In the genomic region with DNA sequence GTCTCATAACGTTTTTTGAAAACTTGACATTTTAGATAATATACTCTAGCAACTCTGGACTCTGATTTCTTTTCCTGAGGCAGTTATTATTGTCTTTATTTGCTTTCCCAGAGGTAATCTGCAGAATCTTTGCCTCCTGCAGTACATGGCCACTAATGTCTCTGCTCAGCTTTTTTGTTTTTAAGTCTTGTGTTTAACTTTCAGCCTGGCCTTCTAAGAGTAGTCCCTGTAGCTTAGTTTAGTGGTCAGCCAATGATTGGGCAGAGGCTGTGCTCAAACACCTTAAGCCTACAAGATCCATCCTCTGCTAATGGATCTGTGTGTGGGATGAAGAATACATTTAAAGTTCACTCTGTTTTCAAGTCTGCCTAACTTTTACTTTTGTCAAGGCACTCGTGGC, we compare ENCODE assay signal across 1 cellular context.
TF ChIP-seq lines count a peak whose summit lies in the region.

No MANE protein-coding gene starts in this region.

TF ChIP-seq in HepG2, 621 proteins besides CTCF, POLR2A, EP300 and RAD21:
- TF ChIP-seq YEATS2 (CRISPR knock-in tag; IDR thresholded peaks at IDR 0.05; ENCODE audit: borderline replicate concordance) (no peak), NFYB (CRISPR knock-in tag; IDR thresholded peaks at IDR 0.05) (0 out of 2 replicates have a peak, but pooled peaks have one; percentile 7)
